18 cellular contexts compared by ENCODE assay signal in the genomic region with DNA sequence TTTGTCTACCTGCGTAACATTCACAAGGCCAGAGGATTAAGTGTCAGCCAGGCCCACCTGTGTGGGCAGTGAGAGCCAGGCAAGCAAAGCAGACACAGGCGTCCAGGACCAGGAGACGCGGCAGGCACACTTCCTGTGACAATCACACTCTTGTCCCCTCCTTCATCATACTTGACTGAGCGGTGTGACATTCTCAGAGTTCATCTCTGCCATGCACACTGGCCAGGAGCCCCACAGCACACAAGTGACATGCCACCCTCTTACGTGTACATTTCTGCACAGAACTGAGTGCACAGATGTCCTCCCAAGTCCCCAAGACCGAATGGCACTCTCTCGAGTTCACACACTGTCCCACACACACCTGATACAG. TPM values are rescaled to one million over a fixed set of nuclear protein-coding genes. Genes with fewer than 3 reads are reported as not detected.
A peak's percentile ranks its signal among the peaks of the same experiment; 100 is the strongest.
DNase-seq lines count a peak whose midpoint lies in the region; ATAC-seq, FAIRE-seq and TF ChIP-seq lines count a peak whose summit lies in the region.
"Had no signal": no experiment of that assay in that cellular context is flagged by ENCODE, and none has a peak within 500 bp of the region (broad histone marks: within the 10 kb centered on the region; RNA-seq: fewer than 3 reads in every experiment).

No MANE protein-coding gene starts in this region.

- H3K27me3 ChIP-seq in CD4-positive, CD25-positive, alpha-beta regulatory T cell (ENCODE audit: control insufficient read depth, insufficient read depth, low read length): no peaks in the 10 kb centered on the region
- H3K27me3 ChIP-seq in gastrocnemius medialis: no peaks in the 10 kb centered on the region
- H3K27me3 ChIP-seq: BE2C had no signal

- peak in 1 of 2 donors; percentile 3 for ATAC-seq in CD4-positive, CD25-positive, alpha-beta regulatory T cell (ENCODE audit: low read depth in 2 of 2)
- ATAC-seq in natural killer cell (peak; percentile 54 to 61 (median 60)), GM21529 (IDR thresholded peaks at IDR 0.05; ENCODE audit: unreplicated experiment) (no peak), gastrocnemius medialis (no peak)
- ATAC-seq: GM23338 had no signal

- no peak overlapping the region for H3K27ac ChIP-seq in CD4-positive, CD25-positive, alpha-beta regulatory T cell (ENCODE audit: insufficient read depth, low read length, poor library complexity, severe bottlenecking)
- H3K27ac ChIP-seq in gastrocnemius medialis: peak overlapping the region in 1 of 4 donors; percentile 10

- H3K4me3 ChIP-seq in CD4-positive, CD25-positive, alpha-beta regulatory T cell (ENCODE audit: low read depth, low read length): no peak overlapping the region
- H3K4me3 ChIP-seq in gastrocnemius medialis: no peak overlapping the region
- H3K4me3 ChIP-seq: GM23338 had no signal

- no peaks in the 10 kb centered on the region for H3K9me3 Mint-ChIP-seq in CD4-positive, CD25-positive, alpha-beta regulatory T cell
- no peaks in the 10 kb centered on the region for H3K9me3 Mint-ChIP-seq in activated T-helper 2 cell treated with anti-CD3 and anti-CD28 coated beads, Interferon-gamma antibody, Interleukin-2, Interleukin-4, amounts not matched to agents 10 μg/mL and 5 μg/mL and 100 μg/mL, durations not matched to agents 14 hours and 24 hours and 36 hours
- no peaks in the 10 kb centered on the region for H3K9me3 Mint-ChIP-seq in natural killer cell
- H3K9me3 Mint-ChIP-seq: GM23338, nephron had no signal

- H3K27ac Mint-ChIP-seq in CD4-positive, CD25-positive, alpha-beta regulatory T cell: peak overlapping the region; percentile 64 to 90 (median 66)
- peak overlapping the region; percentile 78 for H3K27ac Mint-ChIP-seq in activated T-helper 2 cell treated with anti-CD3 and anti-CD28 coated beads, Interferon-gamma antibody, Interleukin-2, Interleukin-4, amounts not matched to agents 10 μg/mL and 5 μg/mL and 100 μg/mL, durations not matched to agents 14 hours and 24 hours and 36 hours
- H3K27ac Mint-ChIP-seq in natural killer cell: peak overlapping the region; percentile 81 to 84
- H3K27ac Mint-ChIP-seq: GM23338, nephron had no signal

- peaks cover 60% of the 10 kb centered on the region for H3K36me3 Mint-ChIP-seq in CD4-positive, CD25-positive, alpha-beta regulatory T cell
- peaks cover 94% of the 10 kb centered on the region for H3K36me3 Mint-ChIP-seq in activated T-helper 2 cell treated with anti-CD3 and anti-CD28 coated beads, Interferon-gamma antibody, Interleukin-2, Interleukin-4, amounts not matched to agents 10 μg/mL and 5 μg/mL and 100 μg/mL, durations not matched to agents 14 hours and 24 hours and 36 hours (ENCODE audit: low read depth)
- H3K36me3 Mint-ChIP-seq in natural killer cell: no peaks in the 10 kb centered on the region

- peaks cover 76% of the 10 kb centered on the region for H3K36me3 ChIP-seq in CD4-positive, CD25-positive, alpha-beta regulatory T cell (ENCODE audit: control insufficient read depth, insufficient read depth, low read length)
- peaks cover 0 to 52% of the 10 kb centered on the region in 2 donors for H3K36me3 ChIP-seq in gastrocnemius medialis

- peak in 1 of 3 donors; percentile 21 for DNase-seq in CD4-positive, CD25-positive, alpha-beta regulatory T cell
- DNase-seq in GM12891 (ENCODE audit: insufficient read length, low spot score) (no peak), natural killer cell (no peak), DMS53 treated with DMSO at 0.1 percent for 48 hours (lab: John Stamatoyannopoulos, UW; ENCODE audit: unreplicated experiment) (no peak), gastrocnemius medialis (no peak)
- no peak for DNase-seq in activated T-helper 2 cell treated with anti-CD3 and anti-CD28 coated beads, Interferon-gamma antibody, Interleukin-2, Interleukin-4, amounts not matched to agents 10 μg/mL and 5 μg/mL and 100 μg/mL, durations not matched to agents 14 hours and 24 hours and 36 hours (ENCODE audit: low spot score)
- DNase-seq: BE2C; caudate nucleus; Kasumi-1; NCI-H1436 treated with DMSO at 0.1 percent for 48 hours; NCI-H345; retina; Right ventricle myocardium superior; stimulated activated CD4-positive, alpha-beta T cell treated with anti-CD3 and anti-CD28 coated beads, Interleukin-15, amount 100 ng/mL, for 24 hours; T-helper 9 cell had no signal

- in situ Hi-C loops in gastrocnemius medialis (cut with MboI; ENCODE audit: low sequenced_read_pairs in 4 of 4): no loop called here

- intact Hi-C loops in activated T-helper 2 cell treated with anti-CD3 and anti-CD28 coated beads, Interferon-gamma antibody, Interleukin-2, Interleukin-4, amounts not matched to agents 10 μg/mL and 5 μg/mL and 100 μg/mL, durations not matched to agents 14 hours and 24 hours and 36 hours (cut with micrococcal nuclease): loop anchor here (2.0 kb wide), 1 partner anchor 19 kb away; no protein-coding TSS in a partner anchor
- intact Hi-C loops in natural killer cell (cut with micrococcal nuclease): no loop called here
- intact Hi-C loops in gastrocnemius medialis (cut with DNase I; ENCODE audit: low total_unique reads): no loop called here

- peaks cover 68% of the 10 kb centered on the region for H3K4me1 ChIP-seq in CD4-positive, CD25-positive, alpha-beta regulatory T cell (ENCODE audit: control insufficient read depth, insufficient read depth, low read length, poor library complexity, severe bottlenecking)
- peaks cover 20 to 30% of the 10 kb centered on the region in 2 donors for H3K4me1 ChIP-seq in gastrocnemius medialis

- H3K4me1 Mint-ChIP-seq in CD4-positive, CD25-positive, alpha-beta regulatory T cell: peaks cover 6 to 77% (median 42%) of the 10 kb centered on the region in 4 donors
- H3K4me1 Mint-ChIP-seq in activated T-helper 2 cell treated with anti-CD3 and anti-CD28 coated beads, Interferon-gamma antibody, Interleukin-2, Interleukin-4, amounts not matched to agents 10 μg/mL and 5 μg/mL and 100 μg/mL, durations not matched to agents 14 hours and 24 hours and 36 hours (ENCODE audit: low read depth): peaks cover 74% of the 10 kb centered on the region
- peaks cover 71 to 92% of the 10 kb centered on the region in 2 donors for H3K4me1 Mint-ChIP-seq in natural killer cell

- no peak for TF ChIP-seq POLR2A in GM12891 (IDR thresholded peaks at IDR 0.05; ENCODE audit: low read depth, low read length)
- no peak for TF ChIP-seq POLR2A in gastrocnemius medialis (IDR thresholded peaks at IDR 0.05)

- peak overlapping the region in 3 of 4 donors; percentile 71 to 82 (median 72) for H3K4me3 Mint-ChIP-seq in CD4-positive, CD25-positive, alpha-beta regulatory T cell
- H3K4me3 Mint-ChIP-seq in activated T-helper 2 cell treated with anti-CD3 and anti-CD28 coated beads, Interferon-gamma antibody, Interleukin-2, Interleukin-4, amounts not matched to agents 10 μg/mL and 5 μg/mL and 100 μg/mL, durations not matched to agents 14 hours and 24 hours and 36 hours (ENCODE audit: low read depth): peak overlapping the region; percentile 65
- H3K4me3 Mint-ChIP-seq in natural killer cell: peak overlapping the region; percentile 67
- H3K4me3 Mint-ChIP-seq: GM23338, nephron had no signal

- TF ChIP-seq CTCF in natural killer cell (IDR thresholded peaks at IDR 0.05) (no peak), gastrocnemius medialis (IDR thresholded peaks at IDR 0.05 in 4 of 5, conservative IDR thresholded peaks at IDR 0.05 in 1 of 5) (no peak)

- H3K9me3 ChIP-seq in CD4-positive, CD25-positive, alpha-beta regulatory T cell (ENCODE audit: control insufficient read depth in 2 of 2, low read length in 2 of 2): no peaks in the 10 kb centered on the region
- no peaks in the 10 kb centered on the region for H3K9me3 ChIP-seq in gastrocnemius medialis
- H3K9me3 ChIP-seq: BE2C had no signal

- FAIRE-seq in GM12891 (lab: Jason Lieb, UNC): peak; percentile 48

- H3K27me3 Mint-ChIP-seq in CD4-positive, CD25-positive, alpha-beta regulatory T cell: no peaks in the 10 kb centered on the region
- no peaks in the 10 kb centered on the region for H3K27me3 Mint-ChIP-seq in activated T-helper 2 cell treated with anti-CD3 and anti-CD28 coated beads, Interferon-gamma antibody, Interleukin-2, Interleukin-4, amounts not matched to agents 10 μg/mL and 5 μg/mL and 100 μg/mL, durations not matched to agents 14 hours and 24 hours and 36 hours (ENCODE audit: low read depth)
- H3K27me3 Mint-ChIP-seq in natural killer cell (ENCODE audit: low read depth in 2 of 2): no peaks in the 10 kb centered on the region

RNA-seq across cellular contexts. Expression of a gene that starts 8.7 kb away (rescaled TPM):
- 85.4 TPM for total RNA-seq in CD4-positive, CD25-positive, alpha-beta regulatory T cell
- polyA plus RNA-seq in CD4-positive, CD25-positive, alpha-beta regulatory T cell: under 1 TPM; 0.41 to 0.55 (median 0.44) TPM
- 52.5 TPM for polyA plus RNA-seq in GM12891 (2012; ENCODE audit: low read depth, missing spikeins)
- 126 and 130 TPM in 2 replicates for total RNA-seq in activated T-helper 2 cell treated with anti-CD3 and anti-CD28 coated beads, Interferon-gamma antibody, Interleukin-2, Interleukin-4, amounts not matched to agents 10 μg/mL and 5 μg/mL and 100 μg/mL, durations not matched to agents 14 hours and 24 hours and 36 hours
- total RNA-seq in natural killer cell: 100 to 1,000 TPM; 124 to 162 (median 135) TPM
- 10 to 100 TPM in 2 of 4 donors, 1 to 10 TPM in 2; 4.7 to 18.8 (median 11.0) TPM for total RNA-seq in gastrocnemius medialis

RNA-seq across cellular contexts. Expression of a gene that starts 11.8 kb away (rescaled TPM):
- 0.96 TPM for total RNA-seq in CD4-positive, CD25-positive, alpha-beta regulatory T cell
- polyA plus RNA-seq in CD4-positive, CD25-positive, alpha-beta regulatory T cell: under 1 TPM in 1 of 4 donors, not detected in 3; 0.09 TPM
- polyA plus RNA-seq in GM12891 (2012; ENCODE audit: low read depth, missing spikeins): 0.72 TPM
- total RNA-seq in activated T-helper 2 cell treated with anti-CD3 and anti-CD28 coated beads, Interferon-gamma antibody, Interleukin-2, Interleukin-4, amounts not matched to agents 10 μg/mL and 5 μg/mL and 100 μg/mL, durations not matched to agents 14 hours and 24 hours and 36 hours: 2.0 and 2.4 TPM in 2 replicates
- total RNA-seq in natural killer cell: 1 to 10 TPM; 1.1 to 2.1 (median 1.5) TPM
- total RNA-seq in gastrocnemius medialis: 1 to 10 TPM in 1 of 4 donors, under 1 TPM in 2, not detected in 1; 0.04 to 3.8 (median 0.31) TPM

RNA-seq across cellular contexts. Expression of a gene that starts 24.1 kb away (rescaled TPM):
- total RNA-seq in CD4-positive, CD25-positive, alpha-beta regulatory T cell: not detected
- not detected for polyA plus RNA-seq in CD4-positive, CD25-positive, alpha-beta regulatory T cell
- 1.3 TPM for polyA plus RNA-seq in GM12891 (2012; ENCODE audit: low read depth, missing spikeins)
- total RNA-seq in activated T-helper 2 cell treated with anti-CD3 and anti-CD28 coated beads, Interferon-gamma antibody, Interleukin-2, Interleukin-4, amounts not matched to agents 10 μg/mL and 5 μg/mL and 100 μg/mL, durations not matched to agents 14 hours and 24 hours and 36 hours: 0.41 and 0.48 TPM in 2 replicates
- total RNA-seq in natural killer cell (not detected), gastrocnemius medialis (100 to 1,000 TPM; 227 to 385 (median 292) TPM)
- total RNA-seq: GM23338 had no signal

RNA-seq across cellular contexts. Expression of a gene that starts 46.6 kb away (rescaled TPM):
- 25.2 TPM for total RNA-seq in CD4-positive, CD25-positive, alpha-beta regulatory T cell
- polyA plus RNA-seq in CD4-positive, CD25-positive, alpha-beta regulatory T cell: 10 to 100 TPM; 42.1 to 65.2 (median 54.0) TPM
- polyA plus RNA-seq in GM12891 (2012; ENCODE audit: low read depth, missing spikeins): 8.8 TPM
- total RNA-seq in activated T-helper 2 cell treated with anti-CD3 and anti-CD28 coated beads, Interferon-gamma antibody, Interleukin-2, Interleukin-4, amounts not matched to agents 10 μg/mL and 5 μg/mL and 100 μg/mL, durations not matched to agents 14 hours and 24 hours and 36 hours: 11.0 and 12.1 TPM in 2 replicates
- total RNA-seq in natural killer cell (10 to 100 TPM; 23.2 to 32.9 (median 23.6) TPM), gastrocnemius medialis (100 to 1,000 TPM; 111 to 335 (median 124) TPM)

RNA-seq across cellular contexts. Expression of a gene that starts 59.7 kb away (rescaled TPM):
- total RNA-seq in CD4-positive, CD25-positive, alpha-beta regulatory T cell: 26.2 TPM
- not detected for polyA plus RNA-seq in CD4-positive, CD25-positive, alpha-beta regulatory T cell
- polyA plus RNA-seq in GM12891 (2012; ENCODE audit: low read depth, missing spikeins): 6.1 TPM
- 13.9 and 15.5 TPM in 2 replicates for total RNA-seq in activated T-helper 2 cell treated with anti-CD3 and anti-CD28 coated beads, Interferon-gamma antibody, Interleukin-2, Interleukin-4, amounts not matched to agents 10 μg/mL and 5 μg/mL and 100 μg/mL, durations not matched to agents 14 hours and 24 hours and 36 hours
- total RNA-seq in natural killer cell (1 to 10 TPM; 2.3 to 7.5 (median 2.6) TPM), gastrocnemius medialis (1 to 10 TPM; 1.7 to 9.5 (median 5.1) TPM)

Comparison
In these comparisons a context has a peak if more than half of its experiments do, and no peak if none do; other contexts are left out.
1. ATAC-seq: peak in natural killer cell (3 of 3); none in GM21529 (single experiment) and gastrocnemius medialis (0 of 2).
2. RNA of a gene that starts 24.1 kb away (total RNA-seq): 227 to 385 TPM in gastrocnemius medialis; 0.41 to 0.48 TPM in activated T-helper 2 cell treated with anti-CD3 and anti-CD28 coated beads, Interferon-gamma antibody, Interleukin-2, Interleukin-4, amounts not matched to agents 10 μg/mL and 5 μg/mL and 100 μg/mL, durations not matched to agents 14 hours and 24 hours and 36 hours, not detected in CD4-positive, CD25-positive, alpha-beta regulatory T cell (single experiment) and not detected in natural killer cell; every median in the first group is over 100 times any median in the second.
3. Peak in every context shown above with its lines, with median percentiles within 50 percentile points of each other: H3K27ac Mint-ChIP-seq and H3K4me3 Mint-ChIP-seq.